In genomic region chr17:2457913-2458312, GRCh38 we compare ENCODE assay signal across 16 cellular contexts. TPM values are rescaled to one million over a fixed set of nuclear protein-coding genes. Genes with fewer than 3 reads are reported as not detected.
DNase-seq lines count a peak whose midpoint lies in the region; TF ChIP-seq lines count a peak whose summit lies in the region.
"Had no signal": no experiment of that assay in that cellular context is flagged by ENCODE, and none has a peak within 500 bp of the region (broad histone marks: within the 10 kb centered on the region; RNA-seq: fewer than 3 reads in every experiment).

No MANE protein-coding gene starts in this region.

- peak overlapping the region; percentile 5 to 71 for H3K27ac ChIP-seq in breast epithelium
- no peak overlapping the region for H3K27ac ChIP-seq in mammary epithelial cell (ENCODE audit: insufficient read depth, low read depth, low read length)
- H3K27ac ChIP-seq in WERI-Rb-1: peak overlapping the region; percentile 39; the same call in 1 of the 2 replicates
- H3K27ac ChIP-seq in uterus: peak overlapping the region; percentile 75 to 91
- H3K27ac ChIP-seq in neuronal stem cell (replicated peaks; ENCODE audit: low read length): no peak overlapping the region
- no peak overlapping the region for H3K27ac ChIP-seq in thyroid gland
- H3K27ac ChIP-seq: 22Rv1; A549; BLaER1 treated with 17β-estradiol and CSF1 and Interleukin-3, amounts not matched to agents 10 nM and 100 nM had no signal

- H3K4ac ChIP-seq in neuronal stem cell (ENCODE audit: low read length): no peak overlapping the region

- no peak overlapping the region for H4K91ac ChIP-seq in neuronal stem cell (ENCODE audit: low read depth, low read length, poor library complexity)

- H2AFZ ChIP-seq in mammary epithelial cell (ENCODE audit: low read depth, low read length) (no peak overlapping the region), neuronal stem cell (ENCODE audit: low read length) (no peak overlapping the region)

- intact Hi-C loops in breast epithelium (cut with DNase I; ENCODE audit: low total_unique reads): no loop called here
- intact Hi-C loops in mammary epithelial cell (cut with micrococcal nuclease): no loop called here
- intact Hi-C loops in uterus (cut with DNase I; ENCODE audit: low total_unique reads): no loop called here
- intact Hi-C loops in thyroid gland (cut with DNase I): no loop called here

- BruUV-seq in mammary epithelial cell (replicated peaks; lab: Mats Ljungman, UMichigan): no TSS peak

- DNase-seq in breast epithelium (ENCODE audit: low spot score in 2 of 2) (no peak), mammary epithelial cell (no peak), WERI-Rb-1 (no peak), uterus (no peak), neuronal stem cell (ENCODE audit: low spot score) (no peak), AML-193 (lab: John Stamatoyannopoulos, UW) (no peak), thyroid gland (no peak)
- DNase-seq: CD8-positive, alpha-beta T cell; DMS 273 treated with DMSO at 0.1 percent for 48 hours; DMS53; GOT3; H7 had no signal

- no peak overlapping the region for H2BK5ac ChIP-seq in neuronal stem cell (ENCODE audit: low read length)

- H3K36me3 ChIP-seq in breast epithelium (no peaks in the 10 kb centered on the region), mammary epithelial cell (ENCODE audit: insufficient read depth, low read length) (peaks cover 6% of the 10 kb centered on the region), WERI-Rb-1 (peaks cover 52% of the 10 kb centered on the region), iPS-15b (ENCODE audit: control insufficient read depth, insufficient read depth, low read length) (peaks cover 11% of the 10 kb centered on the region), uterus (no peaks in the 10 kb centered on the region), neuronal stem cell (replicated peaks in 1 of 2; ENCODE audit: control insufficient read depth in 2 of 2, insufficient read depth in 2 of 2, low read length in 2 of 2) (peaks cover 18 to 76% of the 10 kb centered on the region in 2 donors), thyroid gland (peaks cover 0 to 7% of the 10 kb centered on the region in 2 donors)

- H3K4me2 ChIP-seq in mammary epithelial cell (ENCODE audit: insufficient read depth, low read depth, low read length): no peak overlapping the region
- H3K4me2 ChIP-seq in neuronal stem cell (ENCODE audit: insufficient read depth, low read length, poor library complexity, severe bottlenecking): no peak overlapping the region
- H3K4me2 ChIP-seq: A549; BLaER1 treated with 17β-estradiol and CSF1 and Interleukin-3, amounts not matched to agents 10 nM and 100 nM had no signal

- TF ChIP-seq CTCF in breast epithelium (IDR thresholded peaks at IDR 0.05) (no peak), mammary epithelial cell (conservative IDR thresholded peaks at IDR 0.05 in 1 of 2, IDR thresholded peaks at IDR 0.05 in 1 of 2; ENCODE audit: extremely low read depth in 1 of 2, insufficient read depth in 1 of 2, low read depth in 1 of 2, low read length in 2 of 2) (no peak), WERI-Rb-1 (IDR thresholded peaks at IDR 0.05; ENCODE audit: low read depth, low read length) (no peak), uterus (IDR thresholded peaks at IDR 0.05) (no peak), thyroid gland (IDR thresholded peaks at IDR 0.05) (no peak)

- no peaks in the 10 kb centered on the region for H3K9me3 ChIP-seq in breast epithelium
- no peaks in the 10 kb centered on the region for H3K9me3 ChIP-seq in mammary epithelial cell (replicated peaks; ENCODE audit: insufficient read depth, low read length)
- H3K9me3 ChIP-seq in WERI-Rb-1 (ENCODE audit: severe bottlenecking): no peaks in the 10 kb centered on the region
- H3K9me3 ChIP-seq in iPS-15b (ENCODE audit: control insufficient read depth, insufficient read depth, low read length): no peaks in the 10 kb centered on the region
- no peaks in the 10 kb centered on the region for H3K9me3 ChIP-seq in uterus
- no peaks in the 10 kb centered on the region for H3K9me3 ChIP-seq in neuronal stem cell (replicated peaks in 1 of 2; ENCODE audit: control insufficient read depth in 2 of 2, insufficient read depth in 1 of 2, low read depth in 1 of 2, low read length in 2 of 2)
- no peaks in the 10 kb centered on the region for H3K9me3 ChIP-seq in thyroid gland
- H3K9me3 ChIP-seq: A549; BLaER1 treated with 17β-estradiol and CSF1 and Interleukin-3, amounts not matched to agents 10 nM and 100 nM had no signal

- TF ChIP-seq POLR2A in breast epithelium (IDR thresholded peaks at IDR 0.05) (no peak), uterus (IDR thresholded peaks at IDR 0.05) (no peak), thyroid gland (IDR thresholded peaks at IDR 0.05) (no peak)

- in situ Hi-C loops in mammary epithelial cell (cut with MboI; ENCODE audit: low sequenced_read_pairs in 2 of 2): no loop called here

- no peak overlapping the region for H3K14ac ChIP-seq in neuronal stem cell (ENCODE audit: low read length)

- H3K18ac ChIP-seq in neuronal stem cell (ENCODE audit: low read length): no peak overlapping the region

- no peak overlapping the region for H2BK120ac ChIP-seq in neuronal stem cell (ENCODE audit: low read depth, low read length)

- CTCF ChIA-PET in mammary epithelial cell (lab: Charles Lee; ENCODE audit: low non-redundant PET): no interaction called here

- H2AK5ac ChIP-seq in neuronal stem cell (ENCODE audit: low read depth, low read length): no peak overlapping the region

- H3K79me1 ChIP-seq in neuronal stem cell (ENCODE audit: low read depth, low read length): peaks cover under 1% of the 10 kb centered on the region

- H3K9ac ChIP-seq in mammary epithelial cell (ENCODE audit: insufficient read depth, low read length) (no peak overlapping the region), iPS-15b (ENCODE audit: low read depth, low read length) (peak overlapping the region; percentile 37), neuronal stem cell (ENCODE audit: low read depth, low read length, poor library complexity) (no peak overlapping the region)
- H3K9ac ChIP-seq: BLaER1 treated with 17β-estradiol and CSF1 and Interleukin-3, amounts not matched to agents 10 nM and 100 nM had no signal

- dilution Hi-C loops in mammary epithelial cell (cut with HindIII; ENCODE audit: low sequenced_read_pairs): no loop called here

- H4K8ac ChIP-seq in neuronal stem cell (ENCODE audit: low read depth, low read length): no peak overlapping the region

- H2BK12ac ChIP-seq in neuronal stem cell (ENCODE audit: low read length): no peak overlapping the region

- WGBS in mammary epithelial cell (ENCODE audit: low coverage, missing lambda C conversion rate): 96% methylated on average over 4 of the region's 4 CpGs
- WGBS in neuronal stem cell (ENCODE audit: extremely low coverage in 2 of 2, insufficient read length in 2 of 2, insufficient replicate concordance in 1 of 2), 2 donors: no CpG with 5 or more reads among the region's 4 CpGs
- WGBS in thyroid gland, 2 donors: 97 to 100% methylated on average over 4 of the region's 4 CpGs

- H3K79me2 ChIP-seq in mammary epithelial cell (ENCODE audit: insufficient read depth, low read length): no peaks in the 10 kb centered on the region

- no peak overlapping the region for H3K23ac ChIP-seq in neuronal stem cell (ENCODE audit: low read depth, low read length, poor library complexity)

- no peak overlapping the region for H3K4me3 ChIP-seq in breast epithelium
- no peak overlapping the region for H3K4me3 ChIP-seq in mammary epithelial cell (replicated peaks in 1 of 3; ENCODE audit: insufficient read depth in 1 of 3, low read depth in 2 of 3, low read length in 3 of 3)
- no peak overlapping the region for H3K4me3 ChIP-seq in WERI-Rb-1 (ENCODE audit: low read depth, low read length)
- H3K4me3 ChIP-seq in iPS-15b (ENCODE audit: low read depth, low read length): no peak overlapping the region
- H3K4me3 ChIP-seq in uterus: no peak overlapping the region
- H3K4me3 ChIP-seq in neuronal stem cell (ENCODE audit: low read length in 2 of 2): no peak overlapping the region
- no peak overlapping the region for H3K4me3 ChIP-seq in thyroid gland (replicated peaks in 1 of 3)
- H3K4me3 ChIP-seq: A549; BLaER1 treated with 17β-estradiol and CSF1 and Interleukin-3, amounts not matched to agents 10 nM and 100 nM had no signal

- H4K20me1 ChIP-seq in mammary epithelial cell (ENCODE audit: insufficient read depth, low read length): no peaks in the 10 kb centered on the region

- H3K27me3 ChIP-seq in breast epithelium: no peaks in the 10 kb centered on the region
- no peaks in the 10 kb centered on the region for H3K27me3 ChIP-seq in mammary epithelial cell (ENCODE audit: insufficient read depth, low read length)
- no peaks in the 10 kb centered on the region for H3K27me3 ChIP-seq in WERI-Rb-1 (ENCODE audit: insufficient read depth, low read depth, severe bottlenecking)
- H3K27me3 ChIP-seq in iPS-15b (ENCODE audit: control insufficient read depth, insufficient read depth, low read length): no peaks in the 10 kb centered on the region
- H3K27me3 ChIP-seq in uterus: no peaks in the 10 kb centered on the region
- no peaks in the 10 kb centered on the region for H3K27me3 ChIP-seq in neuronal stem cell (ENCODE audit: control insufficient read depth in 3 of 3, insufficient read depth in 3 of 3, low read depth in 1 of 3, low read length in 3 of 3)
- H3K27me3 ChIP-seq in thyroid gland: no peaks in the 10 kb centered on the region
- H3K27me3 ChIP-seq: BLaER1 treated with 17β-estradiol and CSF1 and Interleukin-3, amounts not matched to agents 10 nM and 100 nM had no signal

- no peak overlapping the region for H2BK15ac ChIP-seq in neuronal stem cell (ENCODE audit: low read length)

- H3K4me1 ChIP-seq in breast epithelium (no peaks in the 10 kb centered on the region), mammary epithelial cell (ENCODE audit: insufficient read depth, low read length) (no peaks in the 10 kb centered on the region), iPS-15b (ENCODE audit: control insufficient read depth, insufficient read depth, low read length) (no peaks in the 10 kb centered on the region), uterus (no peaks in the 10 kb centered on the region), neuronal stem cell (ENCODE audit: control insufficient read depth in 2 of 2, insufficient read depth in 1 of 2, low read depth in 1 of 2, low read length in 2 of 2) (no peaks in the 10 kb centered on the region), thyroid gland (no peaks in the 10 kb centered on the region)

RNA-seq across cellular contexts. Expression of gene METTL16, which starts 53.8 kb away (rescaled TPM):
- total RNA-seq in breast epithelium: 10 to 100 TPM; 25.6 to 46.4 (median 26.9) TPM
- 10 to 100 TPM; 15.2 to 28.0 TPM for total RNA-seq in mammary epithelial cell
- 13.5 TPM for polyA plus RNA-seq in mammary epithelial cell
- 29.0 TPM for polyA minus RNA-seq in mammary epithelial cell
- 100 to 1,000 TPM in 1 of 4 donors, 10 to 100 TPM in 3; 25.1 to 118 (median 49.3) TPM for total RNA-seq in uterus
- polyA plus RNA-seq in neuronal stem cell (2013, experiment 1 of 2): 33.5 TPM
- polyA plus RNA-seq in neuronal stem cell (2013, experiment 2 of 2): 36.0 TPM
- 10 to 100 TPM; 30.4 to 48.9 (median 44.7) TPM for total RNA-seq in thyroid gland

RNA-seq across cellular contexts. Expression of gene MNT, which starts 57.1 kb away (rescaled TPM):
- 10 to 100 TPM in 1 of 3 donors, 1 to 10 TPM in 2; 7.7 to 10.2 (median 8.8) TPM for total RNA-seq in breast epithelium
- 10 to 100 TPM in 1 of 2 donors, 1 to 10 TPM in 1; 5.5 to 32.3 TPM for total RNA-seq in mammary epithelial cell
- 4.1 TPM for polyA plus RNA-seq in mammary epithelial cell
- 7.8 TPM for polyA minus RNA-seq in mammary epithelial cell
- 10 to 100 TPM in 1 of 4 donors, 1 to 10 TPM in 3; 1.8 to 32.6 (median 7.8) TPM for total RNA-seq in uterus
- 14.3 TPM for polyA plus RNA-seq in neuronal stem cell (2013, experiment 1 of 2)
- polyA plus RNA-seq in neuronal stem cell (2013, experiment 2 of 2): 15.1 TPM
- total RNA-seq in thyroid gland: 10 to 100 TPM in 3 of 4 donors, 1 to 10 TPM in 1; 8.2 to 28.9 (median 10.9) TPM

Comparison
In these comparisons a context has a peak if more than half of its experiments do, and no peak if none do; other contexts are left out.
1. H3K27ac ChIP-seq: peak in breast epithelium (2 of 2), WERI-Rb-1 (single experiment) and uterus (2 of 2); none in mammary epithelial cell (single experiment), neuronal stem cell (single experiment) and thyroid gland (0 of 3).